Comparison of ENCODE assay signal across 13 cellular contexts in genomic region chr2:17270894-17271293, GRCh38.
DNase-seq lines count a peak whose midpoint lies in the region; ATAC-seq, FAIRE-seq and TF ChIP-seq lines count a peak whose summit lies in the region.
"Had no signal": no experiment of that assay in that cellular context is flagged by ENCODE, and none has a peak within 500 bp of the region (broad histone marks: within the 10 kb centered on the region; RNA-seq: fewer than 3 reads in every experiment).

No MANE protein-coding gene starts in this region.

- no peaks in the 10 kb centered on the region for H3K4me1 Mint-ChIP-seq in chondrocyte (ENCODE audit: low read depth)

- TF ChIP-seq CTCF in chondrocyte (IDR thresholded peaks at IDR 0.05): no peak

- peak; percentile 81 for ATAC-seq in GM18867 (IDR thresholded peaks at IDR 0.05; ENCODE audit: unreplicated experiment)
- ATAC-seq in HG02642 (IDR thresholded peaks at IDR 0.05; ENCODE audit: poor library complexity, unreplicated experiment): peak; percentile 62
- no peak for ATAC-seq in HG03025 (IDR thresholded peaks at IDR 0.05; ENCODE audit: low FRiP score, unreplicated experiment)

- H3K9me3 Mint-ChIP-seq in chondrocyte (ENCODE audit: low read depth): no peaks in the 10 kb centered on the region

- peaks cover 4% of the 10 kb centered on the region for H3K27me3 Mint-ChIP-seq in chondrocyte (ENCODE audit: low read depth)

- H3K36me3 Mint-ChIP-seq in chondrocyte (ENCODE audit: low read depth): no peaks in the 10 kb centered on the region
- H3K36me3 Mint-ChIP-seq: IgD-negative memory B cell had no signal

- DNase-seq in HS-5 (ENCODE audit: low read depth) (peak; percentile 1), germinal center (ENCODE audit: low spot score) (peak; percentile 6), frontal cortex (ENCODE audit: low spot score in 2 of 2) (no peak), chondrocyte (ENCODE audit: low spot score) (no peak)
- DNase-seq: activated naive CD4-positive, alpha-beta T cell treated with Interleukin-2 at 50 U/mL for 16 hours; effector CD4-positive, alpha-beta T cell; NCI-H510A treated with DMSO at 0.1 percent for 48 hours; SHP77; stomach had no signal

- no peak overlapping the region for H3K27ac Mint-ChIP-seq in chondrocyte (ENCODE audit: unreplicated experiment)

- H3K4me3 Mint-ChIP-seq in chondrocyte (ENCODE audit: unreplicated experiment): no peak overlapping the region

- FAIRE-seq in frontal cortex (lab: Jason Lieb, UNC): no peak

Comparison
In these comparisons a context has a peak if more than half of its experiments do, and no peak if none do; other contexts are left out.
1. DNase-seq: peak in HS-5 (single experiment) and germinal center (single experiment); none in frontal cortex (0 of 2) and chondrocyte (single experiment).